8 cellular contexts compared by ENCODE assay signal in genomic region chr1:26873097-26873496, GRCh38. TPM values are rescaled to one million over a fixed set of nuclear protein-coding genes. Genes with fewer than 3 reads are reported as not detected.
"Had no signal": no experiment of that assay in that cellular context is flagged by ENCODE, and none has a peak within 500 bp of the region (broad histone marks: within the 10 kb centered on the region; RNA-seq: fewer than 3 reads in every experiment).

No MANE protein-coding gene starts in this region.

RNA-seq across cellular contexts. Expression of gene SFN, which starts 10.1 kb away (rescaled TPM):
- total RNA-seq: LHCN-M2, RPMI7951, SK-MEL-5 had no signal
- polyA plus RNA-seq: IgD-negative memory B cell had no signal

RNA-seq across cellular contexts. Expression of gene NR0B2, which starts 40.7 kb away (rescaled TPM):
- total RNA-seq: LHCN-M2, MCF 10A, OCI-LY7, PC-3, RPMI7951, SK-MEL-5 had no signal
- polyA plus RNA-seq: IgD-negative memory B cell, SK-N-SH had no signal
